In genomic region chr12:31387466-31387865, GRCh38 we compare ENCODE assay signal across 1 cellular context.
TF ChIP-seq lines count a peak whose summit lies in the region.

No MANE protein-coding gene starts in this region.

TF ChIP-seq in GM23338, 12 proteins besides CTCF, POLR2A, EP300 and RAD21 (continued from another document):
- TF ChIP-seq EZH2phosphoT487 (IDR thresholded peaks at IDR 0.05; ENCODE audit: unreplicated experiment) = no peak
- no peak for TF ChIP-seq JUNB (IDR thresholded peaks at IDR 0.05; ENCODE audit: unreplicated experiment)
- TF ChIP-seq ZNF462 (CRISPR knock-in tag; IDR thresholded peaks at IDR 0.05) = no peak
- TF ChIP-seq POLR2AphosphoS5 (IDR thresholded peaks at IDR 0.05; ENCODE audit: low read depth) = no peak
- TF ChIP-seq ETS1 (IDR thresholded peaks at IDR 0.05) = no peak
- no peak for TF ChIP-seq CREB1 (CRISPR knock-in tag; IDR thresholded peaks at IDR 0.05; ENCODE audit: low read depth)
- TF ChIP-seq STAT1 (IDR thresholded peaks at IDR 0.05; ENCODE audit: unreplicated experiment) = no peak
TF ChIP-seq in GM23338: peak in this region for 0.
